In the genomic region with DNA sequence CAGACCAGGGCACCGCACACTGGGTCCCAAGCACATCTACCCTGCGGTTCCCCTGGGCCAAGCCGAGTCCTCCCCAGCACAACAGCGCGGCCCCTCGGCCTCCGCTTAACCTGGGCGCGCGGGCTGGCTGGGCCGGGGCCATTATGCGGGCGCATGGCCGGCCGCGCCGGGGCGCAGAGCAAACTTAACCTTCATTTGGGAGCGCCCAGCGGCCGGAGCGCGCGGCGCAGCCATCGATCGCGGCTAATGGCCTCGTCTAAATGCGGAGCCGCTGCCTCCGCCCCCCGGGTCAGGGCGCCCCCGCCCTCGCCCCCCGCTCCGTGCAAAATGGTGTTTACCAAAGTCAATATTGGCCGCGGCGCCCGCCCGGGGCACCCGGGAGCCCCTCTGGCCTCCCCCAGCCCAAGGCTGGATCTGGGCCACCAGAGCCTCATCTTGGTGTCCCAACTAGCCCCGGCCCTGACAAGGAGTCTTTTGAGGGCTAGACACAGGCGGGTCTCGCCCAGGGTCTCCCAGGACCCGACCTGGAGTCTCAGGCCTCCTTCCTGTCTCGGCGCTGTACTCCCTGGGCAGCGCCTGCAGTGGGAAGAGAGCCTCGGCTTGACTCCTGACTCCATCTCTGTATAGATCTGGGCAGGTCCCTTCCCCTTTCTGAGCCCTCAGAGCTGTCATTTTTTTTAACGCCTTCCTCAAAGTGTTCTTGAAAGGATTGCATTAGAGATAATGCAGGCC, we compare ENCODE assay signal across 9 cellular contexts.
A peak's percentile ranks its signal among the peaks of the same experiment; 100 is the strongest.
DNase-seq lines count a peak whose midpoint lies in the region; ATAC-seq, FAIRE-seq and TF ChIP-seq lines count a peak whose summit lies in the region.
"Had no signal": no experiment of that assay in that cellular context is flagged by ENCODE, and none has a peak within 500 bp of the region (broad histone marks: within the 10 kb centered on the region; RNA-seq: fewer than 3 reads in every experiment).

No MANE protein-coding gene starts in this region.

- no peaks in the 10 kb centered on the region for H3K79me2 ChIP-seq in HepG2 (ENCODE audit: insufficient read depth, low read length)

- in situ Hi-C loops in HepG2 (cut with HindIII; ENCODE audit: extremely low pct_ligation_motif_present, low pct_unique_long_range_greater_than_20kb): loop anchor here (25.0 kb wide), 1 partner anchor 538 kb away; a partner anchor contains a TSS

- no peaks in the 10 kb centered on the region for H3K36me3 ChIP-seq in HUES64 (ENCODE audit: insufficient read depth, low read length)
- no peaks in the 10 kb centered on the region for H3K36me3 ChIP-seq in body of pancreas (replicated peaks in 1 of 2; ENCODE audit: insufficient read depth in 1 of 2, low read depth in 2 of 2)
- H3K36me3 ChIP-seq in HepG2 (replicated peaks in 1 of 2; ENCODE audit: control insufficient read depth in 1 of 2, insufficient read depth in 2 of 2, low read length in 2 of 2): no peaks in the 10 kb centered on the region
- H3K36me3 ChIP-seq: HAP-1 had no signal

- peak overlapping the region; percentile 50 for H3K4me2 ChIP-seq in HepG2 (ENCODE audit: low read depth, low read length)

- ATAC-seq in body of pancreas (peak; percentile 41), HepG2 (peak; percentile 82)

- POLR2A ChIA-PET in HepG2 (lab: Yijun Ruan, JAX): no interaction called here

- WGBS in HUES64: 5% methylated on average over 53 of the region's 53 CpGs
- 4 to 14% methylated on average over 9 to 45 of the region's 53 CpGs for WGBS in body of pancreas, 2 donors
- WGBS in HepG2 (ENCODE audit: low lambda C conversion rate): no CpG with 5 or more reads among the region's 53 CpGs

- H3K9ac ChIP-seq in HUES64 (ENCODE audit: low read depth, low read length) (peak overlapping the region; percentile 51), HepG2 (ENCODE audit: insufficient read depth, low read depth, low read length) (no peak overlapping the region)

- H4K20me1 ChIP-seq in HepG2 (ENCODE audit: insufficient read depth, low read length): peaks cover 2% of the 10 kb centered on the region; the same call in 1 of the 2 replicates

- CTCF ChIA-PET in HepG2 (lab: Yijun Ruan, JAX; ENCODE audit: low intra/inter-chr PET ratio, low total read pairs): interaction anchor here (1.3 to 1.5 kb wide), 2 partner anchors 293 to 336 kb away, joined by 6 to 7 read pairs; no protein-coding TSS in a partner anchor

- no peak overlapping the region for H2AFZ ChIP-seq in HepG2 (ENCODE audit: low read length)

- H3K27me3 ChIP-seq in HUES64 (ENCODE audit: insufficient read depth, low read length) (peaks cover 76% of the 10 kb centered on the region), body of pancreas (peaks cover 0 to 10% of the 10 kb centered on the region in 2 donors), HepG2 (ENCODE audit: control insufficient read depth in 1 of 2, insufficient read depth in 2 of 2, low read length in 2 of 2) (peaks cover 7 to 62% of the 10 kb centered on the region in 2 experiments; a peak in 4 of 5 replicates)

- TF ChIP-seq EP300 in HepG2 (IDR thresholded peaks at IDR 0.05; ENCODE audit: low read depth in 2 of 2, low read length in 2 of 2) (no peak), HepG2 (CRISPR knock-in tag; IDR thresholded peaks at IDR 0.05; ENCODE audit: borderline replicate concordance) (no peak)

- H3K9me3 ChIP-seq in HUES64 (ENCODE audit: insufficient read depth, low read depth, low read length) (no peaks in the 10 kb centered on the region), body of pancreas (no peaks in the 10 kb centered on the region), HepG2 (ENCODE audit: low read length) (no peaks in the 10 kb centered on the region)
- H3K9me3 ChIP-seq: HAP-1 had no signal

- no TSS peak for BruUV-seq in HepG2 (replicated peaks; lab: Mats Ljungman, UMichigan)

- H3K27ac ChIP-seq in 22Rv1 (no peak overlapping the region), HUES64 (ENCODE audit: low read depth, low read length) (no peak overlapping the region), body of pancreas (no peak overlapping the region), HepG2 (ENCODE audit: extremely low read length, insufficient read depth, low read length) (no peak overlapping the region)

- peaks cover 8% of the 10 kb centered on the region; the same call in 1 of the 2 replicates for H3K4me1 ChIP-seq in HUES64 (ENCODE audit: insufficient read depth, low read length)
- peaks cover 15% of the 10 kb centered on the region for H3K4me1 ChIP-seq in body of pancreas
- H3K4me1 ChIP-seq in HepG2 (ENCODE audit: insufficient read depth, low read length): peaks cover 17% of the 10 kb centered on the region; the same call in 1 of the 2 replicates

- FAIRE-seq in HepG2 (lab: Jason Lieb, UNC): no peak

- intact Hi-C loops in body of pancreas (cut with DNase I): loop anchor here (5.0 to 10.0 kb wide), 2 partner anchors 283 to 540 kb away; no protein-coding TSS in a partner anchor
- intact Hi-C loops in HepG2 (cut with micrococcal nuclease; ENCODE audit: unreplicated experiment): loop anchor here (5.0 kb wide), 2 partner anchors 273 to 338 kb away; no protein-coding TSS in a partner anchor

- H3K4me3 ChIP-seq in HUES64 (ENCODE audit: low read length) (peak overlapping the region; percentile 38), body of pancreas (no peak overlapping the region), HepG2 (replicated peaks in 1 of 3; ENCODE audit: insufficient read depth in 1 of 3, low read depth in 2 of 3, low read length in 3 of 3) (peak overlapping the region in 1 of 3 experiments; percentile 46; a peak in 2 of 6 replicates)
- H3K4me3 ChIP-seq: HAP-1 had no signal

- DNase-seq in body of pancreas (peak in 2 of 4 donors; percentile 31 to 38), HepG2 (ENCODE audit: low spot score) (no peak), NCI-H2107 (lab: John Stamatoyannopoulos, UW) (no peak), NCI-H1092 treated with DMSO at 0.1 percent for 48 hours (lab: John Stamatoyannopoulos, UW) (no peak), NCI-H1436 treated with DMSO at 0.1 percent for 48 hours (lab: John Stamatoyannopoulos, UW) (no peak)
- no peak for DNase-seq in stimulated activated CD4-positive, alpha-beta T cell treated with anti-CD3 and anti-CD28 coated beads, Interleukin-2, amount 100 ng/mL, for 48 hours

- TF ChIP-seq CTCF in 22Rv1 (IDR thresholded peaks at IDR 0.05) (peak; percentile 27), body of pancreas (IDR thresholded peaks at IDR 0.05) (peak in 2 of 7 experiments; percentile 7 to 30), HepG2 (CRISPR knock-in tag; IDR thresholded peaks at IDR 0.05) (no peak)

- TF ChIP-seq POLR2A in body of pancreas (IDR thresholded peaks at IDR 0.05) (no peak), HepG2 (IDR thresholded peaks at IDR 0.05; ENCODE audit: insufficient read depth in 1 of 2, low read depth in 2 of 2, low read length in 2 of 2) (no peak)

- TF ChIP-seq RAD21 in HepG2 (CRISPR knock-in tag; IDR thresholded peaks at IDR 0.05): no peak

TF ChIP-seq in HepG2, 621 proteins besides CTCF, POLR2A, EP300 and RAD21 (continues in another document):
- no peak for TF ChIP-seq FLYWCH1 (CRISPR knock-in tag; IDR thresholded peaks at IDR 0.05)
- TF ChIP-seq FIP1L1 (IDR thresholded peaks at IDR 0.05; ENCODE audit: borderline replicate concordance, insufficient read depth, low read depth, low read length): no peak
- no peak for TF ChIP-seq KMT2B (CRISPR knock-in tag; IDR thresholded peaks at IDR 0.05)
- TF ChIP-seq, protein P1, sequence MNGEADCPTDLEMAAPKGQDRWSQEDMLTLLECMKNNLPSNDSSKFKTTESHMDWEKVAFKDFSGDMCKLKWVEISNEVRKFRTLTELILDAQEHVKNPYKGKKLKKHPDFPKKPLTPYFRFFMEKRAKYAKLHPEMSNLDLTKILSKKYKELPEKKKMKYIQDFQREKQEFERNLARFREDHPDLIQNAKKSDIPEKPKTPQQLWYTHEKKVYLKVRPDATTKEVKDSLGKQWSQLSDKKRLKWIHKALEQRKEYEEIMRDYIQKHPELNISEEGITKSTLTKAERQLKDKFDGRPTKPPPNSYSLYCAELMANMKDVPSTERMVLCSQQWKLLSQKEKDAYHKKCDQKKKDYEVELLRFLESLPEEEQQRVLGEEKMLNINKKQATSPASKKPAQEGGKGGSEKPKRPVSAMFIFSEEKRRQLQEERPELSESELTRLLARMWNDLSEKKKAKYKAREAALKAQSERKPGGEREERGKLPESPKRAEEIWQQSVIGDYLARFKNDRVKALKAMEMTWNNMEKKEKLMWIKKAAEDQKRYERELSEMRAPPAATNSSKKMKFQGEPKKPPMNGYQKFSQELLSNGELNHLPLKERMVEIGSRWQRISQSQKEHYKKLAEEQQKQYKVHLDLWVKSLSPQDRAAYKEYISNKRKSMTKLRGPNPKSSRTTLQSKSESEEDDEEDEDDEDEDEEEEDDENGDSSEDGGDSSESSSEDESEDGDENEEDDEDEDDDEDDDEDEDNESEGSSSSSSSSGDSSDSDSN (CRISPR knock-in tag; IDR thresholded peaks at IDR 0.05): peak; percentile 42; the same call in 1 of the 2 replicates
- TF ChIP-seq NFKB2 (CRISPR knock-in tag; IDR thresholded peaks at IDR 0.05; ENCODE audit: borderline replicate concordance): 0 out of 2 replicates have a peak, but pooled peaks have one; percentile 53
- no peak for TF ChIP-seq LCORL (IDR thresholded peaks at IDR 0.05)
- peak; percentile 29; the same call in 1 of the 2 replicates for TF ChIP-seq LCORL (CRISPR knock-in tag; IDR thresholded peaks at IDR 0.05)
- no peak for TF ChIP-seq SMAD1 (CRISPR knock-in tag; IDR thresholded peaks at IDR 0.05; ENCODE audit: borderline replicate concordance, low read depth)
- TF ChIP-seq SP2 (CRISPR knock-in tag; IDR thresholded peaks at IDR 0.05): no peak
- TF ChIP-seq NCOA1 (CRISPR knock-in tag; IDR thresholded peaks at IDR 0.05): no peak
- TF ChIP-seq ZNF672 (CRISPR knock-in tag; IDR thresholded peaks at IDR 0.05): no peak
- TF ChIP-seq, protein P2, sequence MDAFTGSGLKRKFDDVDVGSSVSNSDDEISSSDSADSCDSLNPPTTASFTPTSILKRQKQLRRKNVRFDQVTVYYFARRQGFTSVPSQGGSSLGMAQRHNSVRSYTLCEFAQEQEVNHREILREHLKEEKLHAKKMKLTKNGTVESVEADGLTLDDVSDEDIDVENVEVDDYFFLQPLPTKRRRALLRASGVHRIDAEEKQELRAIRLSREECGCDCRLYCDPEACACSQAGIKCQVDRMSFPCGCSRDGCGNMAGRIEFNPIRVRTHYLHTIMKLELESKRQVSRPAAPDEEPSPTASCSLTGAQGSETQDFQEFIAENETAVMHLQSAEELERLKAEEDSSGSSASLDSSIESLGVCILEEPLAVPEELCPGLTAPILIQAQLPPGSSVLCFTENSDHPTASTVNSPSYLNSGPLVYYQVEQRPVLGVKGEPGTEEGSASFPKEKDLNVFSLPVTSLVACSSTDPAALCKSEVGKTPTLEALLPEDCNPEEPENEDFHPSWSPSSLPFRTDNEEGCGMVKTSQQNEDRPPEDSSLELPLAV (CRISPR knock-in tag; conservative IDR thresholded peaks at IDR 0.05; ENCODE audit: low read depth): no peak
- no peak for TF ChIP-seq ZNF12 (CRISPR knock-in tag; IDR thresholded peaks at IDR 0.05)
- peak; percentile 22; the same call in 1 of the 2 replicates for TF ChIP-seq ZNF891 (CRISPR knock-in tag; IDR thresholded peaks at IDR 0.05)
- TF ChIP-seq PCBP2 (optimal IDR thresholded peaks at IDR 0.05; ENCODE audit: low read depth, low read length, poor library complexity, severe bottlenecking): no peak
